1 cellular context compared by ENCODE assay signal in the genomic region with DNA sequence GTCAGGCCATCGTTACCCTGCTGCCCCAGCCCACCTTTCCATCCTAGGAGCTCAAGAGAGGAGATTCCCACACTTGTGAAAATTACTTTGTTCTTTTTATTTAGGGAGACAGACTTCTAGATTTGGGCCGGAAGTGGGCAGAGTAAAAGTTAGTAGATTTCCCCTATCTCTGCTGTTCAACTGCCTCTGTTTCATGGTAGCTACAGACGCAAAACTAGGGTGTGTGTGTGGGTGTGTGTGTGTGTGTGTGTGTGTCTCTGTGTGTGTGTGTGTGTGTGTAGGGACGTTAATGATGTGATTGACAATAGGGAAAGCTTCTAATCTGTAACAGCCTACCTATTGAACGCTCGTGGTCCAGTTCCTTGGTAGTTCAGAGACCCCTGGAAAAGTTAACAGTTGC.
TF ChIP-seq lines count a peak whose summit lies in the region.

No MANE protein-coding gene starts in this region.

TF ChIP-seq in H1, 55 proteins besides CTCF, POLR2A, EP300 and RAD21:
- no peak for TF ChIP-seq SIN3A (conservative IDR thresholded peaks at IDR 0.05 in 1 of 2, IDR thresholded peaks at IDR 0.05 in 1 of 2; ENCODE audit: low read depth in 1 of 2, low read length in 2 of 2)
- no peak for TF ChIP-seq SUZ12 (IDR thresholded peaks at IDR 0.05; ENCODE audit: low read length)
- no peak for TF ChIP-seq KDM4A (IDR thresholded peaks at IDR 0.05; ENCODE audit: low read depth, low read length, severe bottlenecking)
TF ChIP-seq in H1: peak in this region for 0.
